In the genomic region with DNA sequence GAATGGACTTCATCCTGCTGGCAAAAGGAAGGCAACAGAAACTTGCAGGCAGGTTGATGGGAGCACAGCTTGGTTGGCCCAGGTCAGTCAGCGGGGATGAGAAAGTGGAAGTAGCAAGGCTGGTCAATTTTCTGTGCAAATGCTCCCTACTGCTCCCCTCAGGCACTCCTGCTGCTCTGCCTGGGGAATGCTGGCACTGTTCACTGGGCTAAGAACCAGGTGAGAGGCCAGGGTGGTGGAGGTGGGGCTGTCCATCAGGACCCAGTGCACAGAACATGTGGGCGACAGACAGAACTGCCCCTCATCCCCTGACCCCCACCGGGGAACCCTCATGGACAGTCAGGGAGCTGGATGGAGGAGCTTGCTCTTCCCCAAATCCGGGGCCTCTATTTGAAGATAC, we compare ENCODE assay signal across 1 cellular context.
TF ChIP-seq lines count a peak whose summit lies in the region.

No MANE protein-coding gene starts in this region.

TF ChIP-seq in GM23338, 12 proteins besides CTCF, POLR2A, EP300 and RAD21 (continued from another document):
- TF ChIP-seq POLR2AphosphoS5 (IDR thresholded peaks at IDR 0.05; ENCODE audit: low read depth) (no peak), REST (IDR thresholded peaks at IDR 0.05; ENCODE audit: unreplicated experiment) (no peak), ZNF114 (CRISPR knock-in tag; IDR thresholded peaks at IDR 0.05) (no peak)
